Comparison of ENCODE assay signal across 20 cellular contexts in genomic region chr13:105412171-105412570, GRCh38. TPM values are rescaled to one million over a fixed set of nuclear protein-coding genes. Genes with fewer than 3 reads are reported as not detected.
A peak's percentile ranks its signal among the peaks of the same experiment; 100 is the strongest.
DNase-seq lines count a peak whose midpoint lies in the region; ATAC-seq, FAIRE-seq and TF ChIP-seq lines count a peak whose summit lies in the region.
"Had no signal": no experiment of that assay in that cellular context is flagged by ENCODE, and none has a peak within 500 bp of the region (broad histone marks: within the 10 kb centered on the region; RNA-seq: fewer than 3 reads in every experiment).

No MANE protein-coding gene starts in this region.

- H3K4me2 ChIP-seq in trophoblast cell (ENCODE audit: low read length) = no peak overlapping the region
- H3K4me2 ChIP-seq in GM23338 = no peak overlapping the region

- DNase-seq in bronchial epithelial cell (ENCODE audit: low read depth) = peak; percentile 39
- peak; percentile 5 for DNase-seq in epithelial cell of prostate (ENCODE audit: low read depth, low spot score)
- DNase-seq in trophoblast cell = peak; percentile 21 to 79
- DNase-seq in heart left ventricle = no peak
- no peak for DNase-seq in GM23338 (ENCODE audit: low spot score)
- DNase-seq in Right ventricle myocardium inferior (ENCODE audit: missing footprints) = no peak
- DNase-seq: C1 segment of cervical spinal cord; Calu3; CD4-positive, alpha-beta memory T cell; COR-L47; DMS53; DND-41; H9 had no signal

- no peak overlapping the region for H2BK12ac ChIP-seq in trophoblast cell (ENCODE audit: low read length)

- FAIRE-seq in bronchial epithelial cell (lab: Jason Lieb, UNC) = no peak
- FAIRE-seq: G401.6, GM12892, H1 had no signal

- no peak for TF ChIP-seq POLR2A in heart left ventricle (IDR thresholded peaks at IDR 0.05)

- no peak overlapping the region for H3K4me3 Mint-ChIP-seq in GM23338
- H3K4me3 Mint-ChIP-seq: CD4-positive, alpha-beta memory T cell; H9 had no signal

- H3K27ac ChIP-seq in epithelial cell of prostate = peak overlapping the region; percentile 28
- H3K27ac ChIP-seq in trophoblast cell (ENCODE audit: low read depth, low read length) = no peak overlapping the region
- H3K27ac ChIP-seq in heart left ventricle = no peak overlapping the region
- H3K27ac ChIP-seq in GM23338 (ENCODE audit: low read depth) = no peak overlapping the region

- no peaks in the 10 kb centered on the region for H3K79me1 ChIP-seq in trophoblast cell (ENCODE audit: low read length)

- H3K79me2 ChIP-seq in trophoblast cell (ENCODE audit: control insufficient read depth, insufficient read depth, low read length, poor library complexity) = no peaks in the 10 kb centered on the region
- no peaks in the 10 kb centered on the region for H3K79me2 ChIP-seq in GM23338 (replicated peaks; ENCODE audit: insufficient read depth)

- no peaks in the 10 kb centered on the region for H3K4me1 ChIP-seq in trophoblast cell (ENCODE audit: control insufficient read depth in 1 of 2, insufficient read depth in 2 of 2, low read length in 2 of 2)
- no peaks in the 10 kb centered on the region for H3K4me1 ChIP-seq in heart left ventricle
- no peaks in the 10 kb centered on the region for H3K4me1 ChIP-seq in GM23338 (ENCODE audit: insufficient read depth)

- intact Hi-C loops in heart left ventricle (cut with DNase I) (loop anchor here in 4 of 10 donors (5.0 to 10.0 kb wide), 3 partner anchors 1113 to 1123 kb away; partner anchors contain the start of gene EFNB2 (in 1 of the 4)), Right ventricle myocardium inferior (cut with DNase I) (no loop called here)

- H3K27me3 Mint-ChIP-seq in GM23338 (ENCODE audit: insufficient read depth, low read depth, poor library complexity) = no peaks in the 10 kb centered on the region
- H3K27me3 Mint-ChIP-seq: CD4-positive, alpha-beta memory T cell had no signal

- H2AK5ac ChIP-seq in trophoblast cell (ENCODE audit: low read length) = no peak overlapping the region

- no peaks in the 10 kb centered on the region; the same call in 2 of the 3 replicates for H3K9me3 Mint-ChIP-seq in GM23338
- H3K9me3 Mint-ChIP-seq: H9 had no signal

- H3K4me3 ChIP-seq in bronchial epithelial cell (ENCODE audit: low read depth, low read length) (no peak overlapping the region), trophoblast cell (ENCODE audit: low read depth, low read length) (no peak overlapping the region), heart left ventricle (no peak overlapping the region), GM23338 (no peak overlapping the region)

- H3K23ac ChIP-seq in trophoblast cell (ENCODE audit: low read length) = no peak overlapping the region

- no peaks in the 10 kb centered on the region for H3K36me3 ChIP-seq in bronchial epithelial cell (ENCODE audit: control insufficient read depth, insufficient read depth, low read length)
- no peaks in the 10 kb centered on the region for H3K36me3 ChIP-seq in trophoblast cell (ENCODE audit: control insufficient read depth in 1 of 2, insufficient read depth in 2 of 2, low read length in 2 of 2)
- H3K36me3 ChIP-seq in heart left ventricle = no peaks in the 10 kb centered on the region
- H3K36me3 ChIP-seq in GM23338 (ENCODE audit: insufficient read depth) = no peaks in the 10 kb centered on the region

- no peak overlapping the region for H3K27ac Mint-ChIP-seq in GM23338
- H3K27ac Mint-ChIP-seq: CD4-positive, alpha-beta memory T cell; H9 had no signal

- no peak overlapping the region for H3K14ac ChIP-seq in trophoblast cell (ENCODE audit: low read length)

- no peaks in the 10 kb centered on the region for H4K20me1 ChIP-seq in GM23338 (replicated peaks; ENCODE audit: insufficient read depth)

- H3K9ac ChIP-seq in trophoblast cell (ENCODE audit: low read length) = no peak overlapping the region

- ATAC-seq in heart left ventricle (no peak), GM23338 (no peak), Right ventricle myocardium inferior (no peak)
- ATAC-seq: HCT116 had no signal

- H3K9me3 ChIP-seq in trophoblast cell (ENCODE audit: insufficient read depth, low read depth, low read length) (no peaks in the 10 kb centered on the region), heart left ventricle (no peaks in the 10 kb centered on the region)

- no peaks in the 10 kb centered on the region for H3K9me2 ChIP-seq in GM23338 (ENCODE audit: insufficient read depth)

- H2AFZ ChIP-seq in trophoblast cell (ENCODE audit: insufficient read depth, low read length, poor library complexity) (no peak overlapping the region), GM23338 (no peak overlapping the region)

- H3K27me3 ChIP-seq in bronchial epithelial cell (ENCODE audit: control insufficient read depth, insufficient read depth, low read length) = no peaks in the 10 kb centered on the region
- H3K27me3 ChIP-seq in trophoblast cell (ENCODE audit: insufficient read depth, low read length) = no peaks in the 10 kb centered on the region
- no peaks in the 10 kb centered on the region for H3K27me3 ChIP-seq in heart left ventricle
- no peaks in the 10 kb centered on the region for H3K27me3 ChIP-seq in GM23338 (ENCODE audit: insufficient read depth)

- no peaks in the 10 kb centered on the region for H3K36me3 Mint-ChIP-seq in GM23338 (ENCODE audit: low read depth)
- H3K36me3 Mint-ChIP-seq: CD4-positive, alpha-beta memory T cell had no signal

- H3K4ac ChIP-seq in trophoblast cell (ENCODE audit: low read depth, low read length) = no peak overlapping the region

- no peaks in the 10 kb centered on the region for H3K4me1 Mint-ChIP-seq in GM23338
- H3K4me1 Mint-ChIP-seq: CD4-positive, alpha-beta memory T cell; H9 had no signal

- no peak overlapping the region for H4K91ac ChIP-seq in trophoblast cell (ENCODE audit: low read depth, low read length)

- no peak for TF ChIP-seq CTCF in bronchial epithelial cell (IDR thresholded peaks at IDR 0.05; ENCODE audit: insufficient read depth, low read length, severe bottlenecking)
- TF ChIP-seq CTCF in heart left ventricle (IDR thresholded peaks at IDR 0.05) = no peak
- no peak for TF ChIP-seq CTCF in GM23338 (conservative IDR thresholded peaks at IDR 0.05; ENCODE audit: low read depth in 2 of 2)

- H2BK120ac ChIP-seq in trophoblast cell (ENCODE audit: insufficient read depth, low read length, poor library complexity) = no peak overlapping the region

- H3K18ac ChIP-seq in trophoblast cell (ENCODE audit: low read length) = no peak overlapping the region

- no CpG with 5 or more reads among the region's 3 CpGs for WGBS in trophoblast cell (ENCODE audit: extremely low coverage, insufficient coverage, insufficient read length)
- WGBS in heart left ventricle, 4 donors = 93 to 97% (median 96%) methylated on average over 3 of the region's 3 CpGs

- H3F3A ChIP-seq in GM23338 (replicated peaks; ENCODE audit: low read depth) = no peaks in the 10 kb centered on the region

- H2BK5ac ChIP-seq in trophoblast cell (ENCODE audit: low read depth, low read length, poor library complexity) = no peak overlapping the region

- no peak overlapping the region for H4K12ac ChIP-seq in trophoblast cell (ENCODE audit: low read depth, low read length)

- H4K8ac ChIP-seq in trophoblast cell (ENCODE audit: low read depth, low read length) = no peak overlapping the region

TF ChIP-seq in GM23338, 12 proteins besides CTCF, POLR2A, EP300 and RAD21 (continues in another document):
- TF ChIP-seq EZH2phosphoT487 (IDR thresholded peaks at IDR 0.05; ENCODE audit: unreplicated experiment) = no peak
- no peak for TF ChIP-seq JUNB (IDR thresholded peaks at IDR 0.05; ENCODE audit: unreplicated experiment)
- TF ChIP-seq ETS1 (IDR thresholded peaks at IDR 0.05) = no peak
- no peak for TF ChIP-seq EZH2 (IDR thresholded peaks at IDR 0.05; ENCODE audit: low read depth, unreplicated experiment)
- no peak for TF ChIP-seq POLR2AphosphoS5 (IDR thresholded peaks at IDR 0.05; ENCODE audit: low read depth)
- no peak for TF ChIP-seq NANOG (IDR thresholded peaks at IDR 0.05; ENCODE audit: borderline replicate concordance)
- TF ChIP-seq REST (IDR thresholded peaks at IDR 0.05; ENCODE audit: unreplicated experiment) = no peak
- TF ChIP-seq STAT1 (IDR thresholded peaks at IDR 0.05; ENCODE audit: unreplicated experiment) = no peak

RNA-seq across cellular contexts. Expression of gene DAOA, which starts 53.7 kb away (rescaled TPM):
- total RNA-seq in bronchial epithelial cell (not detected in 2 replicates), heart left ventricle (not detected), Right ventricle myocardium inferior (not detected)
- polyA plus RNA-seq in trophoblast cell (2013) = not detected in 2 replicates
- polyA plus RNA-seq in heart left ventricle (not detected), GM23338 (2016; fragmentation: Nextera tagmentation; extraction: Ambion mirVana) (not detected in 2 replicates)
- total RNA-seq in GM23338 (2014; rRNA removed; shearing (Covaris generic)) = not detected in 2 replicates
- total RNA-seq: A172; A673; Calu3; CD4-positive, alpha-beta memory T cell; H1; H9 had no signal
- polyA plus RNA-seq: BJ; CD4-positive, alpha-beta memory T cell; H1 had no signal

Comparison
In these comparisons a context has a peak if more than half of its experiments do, and no peak if none do; other contexts are left out.
1. DNase-seq: peak in bronchial epithelial cell (single experiment), epithelial cell of prostate (single experiment) and trophoblast cell (2 of 2); none in heart left ventricle (0 of 5), GM23338 (single experiment) and Right ventricle myocardium inferior (single experiment).